8 cellular contexts compared by ENCODE assay signal in the genomic region with DNA sequence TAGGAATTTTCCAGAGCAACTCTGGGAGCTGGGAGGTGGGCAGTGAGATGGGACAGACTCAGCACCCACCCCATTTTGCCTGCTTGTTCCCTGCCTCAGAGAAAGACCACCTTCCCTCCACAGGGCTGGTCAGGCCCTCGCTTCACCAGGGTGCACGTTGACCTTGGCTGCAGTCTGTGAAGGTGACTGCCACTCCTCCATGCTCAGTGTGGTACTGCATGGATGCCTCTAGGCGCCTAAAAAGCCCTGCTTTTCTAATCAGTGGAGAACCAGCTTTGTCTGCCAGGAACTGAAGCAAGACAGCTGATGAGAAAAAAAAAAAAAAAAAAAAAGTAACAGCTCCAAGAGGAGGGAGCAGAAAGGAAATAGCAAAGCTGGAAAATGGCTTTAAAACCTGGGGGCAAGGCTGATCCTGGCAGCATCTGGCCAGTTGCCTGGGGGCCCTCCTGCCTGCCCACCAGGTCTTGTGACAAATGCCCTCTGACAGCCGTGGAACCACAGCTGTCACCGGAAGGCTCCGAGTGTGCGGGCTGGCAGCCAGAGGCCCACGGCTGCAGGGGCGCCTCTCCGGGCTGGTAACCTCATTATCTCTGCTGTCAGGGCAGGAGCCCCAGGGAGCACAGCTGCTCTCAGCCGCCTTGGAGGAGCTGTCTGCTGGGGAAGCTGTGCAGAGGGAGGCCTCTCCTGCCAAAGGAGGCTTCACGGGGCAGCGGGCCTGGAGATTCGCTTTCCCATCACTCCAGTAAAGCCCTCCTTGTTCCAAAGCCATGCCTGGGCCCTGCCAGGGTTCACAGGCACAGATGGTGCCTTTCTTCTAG. TPM values are rescaled to one million over a fixed set of nuclear protein-coding genes. Genes with fewer than 3 reads are reported as not detected.
DNase-seq lines count a peak whose midpoint lies in the region; ATAC-seq and TF ChIP-seq lines count a peak whose summit lies in the region.

No MANE protein-coding gene starts in this region.

- DNase-seq in NCI-H2081 (lab: John Stamatoyannopoulos, UW): peak; percentile 93 to 97
- peak; percentile 74 for DNase-seq in choroid plexus epithelial cell (ENCODE audit: low read depth)
- peak; percentile 68 for DNase-seq in midbrain (lab: John Stamatoyannopoulos, UW)
- DNase-seq in ureter (ENCODE audit: low spot score): peak; percentile 61
- no peak for DNase-seq in islet precursor cell

- ATAC-seq in GM21381 (IDR thresholded peaks at IDR 0.05; ENCODE audit: unreplicated experiment) (peak; percentile 47), GM21576 (IDR thresholded peaks at IDR 0.05; ENCODE audit: unreplicated experiment) (no peak), GM21528 (IDR thresholded peaks at IDR 0.05; ENCODE audit: low FRiP score, unreplicated experiment) (no peak)

- no peak for TF ChIP-seq CTCF in choroid plexus epithelial cell (conservative IDR thresholded peaks at IDR 0.05; ENCODE audit: low read depth, low read length)

- peak overlapping the region; percentile 16 for H3K4me3 ChIP-seq in choroid plexus epithelial cell (ENCODE audit: low read depth, low read length)

RNA-seq across cellular contexts. Expression of a gene that starts 13.7 kb away (rescaled TPM):
- 5.6 TPM for total RNA-seq in ureter
